Comparison of ENCODE assay signal across 9 cellular contexts in genomic region chr2:37415128-37415817, GRCh38.
DNase-seq lines count a peak whose midpoint lies in the region; ATAC-seq and TF ChIP-seq lines count a peak whose summit lies in the region.
"Had no signal": no experiment of that assay in that cellular context is flagged by ENCODE, and none has a peak within 500 bp of the region (broad histone marks: within the 10 kb centered on the region; RNA-seq: fewer than 3 reads in every experiment).

No MANE protein-coding gene starts in this region.

- no peak overlapping the region for H3K27ac ChIP-seq in upper lobe of right lung

- no peak overlapping the region for H3K4me3 Mint-ChIP-seq in activated T-cell treated with anti-CD3 and anti-CD28 coated beads, Interleukin-2, amount 50 U/mL, for 24 hours
- H3K4me3 Mint-ChIP-seq: dendritic cell treated with granulocyte-macrophage colony-stimulating factor and Interleukin-4, amounts not matched to agents 40 ng/mL and 50 ng/mL, for 4 days had no signal

- H3K36me3 ChIP-seq in upper lobe of right lung: no peaks in the 10 kb centered on the region

- H3K4me3 ChIP-seq in fibroblast of mammary gland (ENCODE audit: control insufficient read depth, low read depth, low read length): no peak overlapping the region
- no peak overlapping the region for H3K4me3 ChIP-seq in upper lobe of right lung

- no peaks in the 10 kb centered on the region for H3K4me1 ChIP-seq in upper lobe of right lung

- TF ChIP-seq CTCF in fibroblast of mammary gland (conservative IDR thresholded peaks at IDR 0.05; ENCODE audit: control insufficient read depth, insufficient read depth, low read depth, low read length) (peak; percentile 29), upper lobe of right lung (IDR thresholded peaks at IDR 0.05) (no peak)

- H3K27ac Mint-ChIP-seq in activated T-cell treated with anti-CD3 and anti-CD28 coated beads, Interleukin-2, amount 50 U/mL, for 24 hours: peak overlapping the region; percentile 22
- H3K27ac Mint-ChIP-seq: dendritic cell treated with granulocyte-macrophage colony-stimulating factor and Interleukin-4, amounts not matched to agents 40 ng/mL and 50 ng/mL, for 4 days had no signal

- ATAC-seq in upper lobe of right lung (peak; percentile 30), HG02678 (IDR thresholded peaks at IDR 0.05; ENCODE audit: unreplicated experiment) (no peak)

- H3K9me3 ChIP-seq in upper lobe of right lung: no peaks in the 10 kb centered on the region

- H3K9me3 Mint-ChIP-seq in activated T-cell treated with anti-CD3 and anti-CD28 coated beads, Interleukin-2, amount 50 U/mL, for 24 hours: no peaks in the 10 kb centered on the region
- H3K9me3 Mint-ChIP-seq: dendritic cell treated with granulocyte-macrophage colony-stimulating factor and Interleukin-4, amounts not matched to agents 40 ng/mL and 50 ng/mL, for 4 days had no signal

- DNase-seq in activated T-cell treated with anti-CD3 and anti-CD28 coated beads, Interleukin-2, amount 50 U/mL, for 24 hours: no peak
- DNase-seq in activated T-cell treated with anti-CD3 and anti-CD28 coated beads, Interleukin-2, amount 50 U/mL, for 1 hour: no peak
- DNase-seq in NOMO-1 (lab: John Stamatoyannopoulos, UW; ENCODE audit: unreplicated experiment in 2 of 2) (peak; percentile 27 to 28), fibroblast of mammary gland (ENCODE audit: low read depth) (peak; percentile 45), upper lobe of right lung (no peak), NCI-H2171 (lab: John Stamatoyannopoulos, UW) (no peak)
- DNase-seq in activated CD8-positive, alpha-beta memory T cell treated with anti-CD3 and anti-CD28 coated beads, Interleukin-2, amount 50 U/mL, for 48 hours: no peak

- no peaks in the 10 kb centered on the region for H3K36me3 Mint-ChIP-seq in activated T-cell treated with anti-CD3 and anti-CD28 coated beads, Interleukin-2, amount 50 U/mL, for 24 hours (ENCODE audit: low read depth)

- intact Hi-C loops in upper lobe of right lung (cut with DNase I): loop anchor here (10.0 kb wide), 1 partner anchor 420 kb away; no protein-coding TSS in a partner anchor

- H3K4me1 Mint-ChIP-seq in activated T-cell treated with anti-CD3 and anti-CD28 coated beads, Interleukin-2, amount 50 U/mL, for 24 hours (ENCODE audit: low read depth): peaks cover 17% of the 10 kb centered on the region

- no peaks in the 10 kb centered on the region for H3K27me3 Mint-ChIP-seq in activated T-cell treated with anti-CD3 and anti-CD28 coated beads, Interleukin-2, amount 50 U/mL, for 24 hours

- H3K27me3 ChIP-seq in upper lobe of right lung: no peaks in the 10 kb centered on the region

Comparison
In these comparisons a context has a peak if more than half of its experiments do, and no peak if none do; other contexts are left out.
1. DNase-seq: peak in NOMO-1 (2 of 2) and fibroblast of mammary gland (single experiment); none in activated T-cell treated with anti-CD3 and anti-CD28 coated beads, Interleukin-2, amount 50 U/mL, for 24 hours (single experiment), activated T-cell treated with anti-CD3 and anti-CD28 coated beads, Interleukin-2, amount 50 U/mL, for 1 hour (single experiment), upper lobe of right lung (single experiment), NCI-H2171 (single experiment) and activated CD8-positive, alpha-beta memory T cell treated with anti-CD3 and anti-CD28 coated beads, Interleukin-2, amount 50 U/mL, for 48 hours (single experiment).